In the genomic region with DNA sequence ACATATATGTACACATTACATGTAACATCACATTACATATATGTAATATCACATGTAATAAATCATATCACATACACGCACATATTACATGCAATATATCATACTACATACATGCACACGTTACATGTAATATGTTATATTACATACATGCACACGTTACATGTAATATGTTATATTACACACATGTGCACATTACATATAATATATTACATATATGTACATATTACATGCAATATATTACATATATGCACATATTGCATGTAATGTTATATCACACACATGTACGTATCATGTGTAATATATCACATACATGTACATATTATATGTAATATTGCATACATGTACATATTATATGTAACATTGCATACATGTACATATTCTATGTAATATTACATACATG, we compare ENCODE assay signal across 22 cellular contexts.
"Had no signal": no experiment of that assay in that cellular context is flagged by ENCODE, and none has a peak within 500 bp of the region (broad histone marks: within the 10 kb centered on the region; RNA-seq: fewer than 3 reads in every experiment).

No MANE protein-coding gene starts in this region.

- H3K4me1 Mint-ChIP-seq: endodermal cell had no signal

- H3K9me3 ChIP-seq: breast epithelium, colonic mucosa, heart left ventricle, left lung, sigmoid colon, transverse colon had no signal

- H3K9me3 Mint-ChIP-seq: activated B cell treated with CpG ODN at 0.5 μM for 24 hours; activated naive CD4-positive, alpha-beta T cell treated with anti-CD3 and anti-CD28 coated beads for 36 hours; activated naive CD8-positive, alpha-beta T cell treated with anti-CD3 and anti-CD28 coated beads, Interleukin-2, amount 10 ng/mL, durations not matched to agents 7 days and 5 days; activated T-cell treated with anti-CD3 and anti-CD28 coated beads, Interleukin-2, amount 50 U/mL, for 72 hours; central memory CD8-positive, alpha-beta T cell; neural crest cell; stimulated activated memory B cell treated with anti-CD40 and anti-IgM and Interleukin-4, amounts not matched to agents 10 μg/mL and 1 μg/mL and 100 μg/mL, for 72 hours had no signal

- H3K4me3 ChIP-seq: colonic mucosa, lung, transverse colon had no signal

- H3K27ac Mint-ChIP-seq: endodermal cell, progenitor cell of endocrine pancreas had no signal

- H3K27me3 ChIP-seq: breast epithelium, colonic mucosa, heart left ventricle, left lung, sigmoid colon, transverse colon had no signal

- H3K4me1 ChIP-seq: colonic mucosa had no signal

- H3K36me3 Mint-ChIP-seq: activated naive CD8-positive, alpha-beta T cell treated with anti-CD3 and anti-CD28 coated beads, Interleukin-2, amount 10 ng/mL, durations not matched to agents 7 days and 5 days; naive thymus-derived CD4-positive, alpha-beta T cell had no signal

- H3K27me3 Mint-ChIP-seq: activated B cell treated with CpG ODN at 0.5 μM for 24 hours; activated naive CD8-positive, alpha-beta T cell treated with anti-CD3 and anti-CD28 coated beads, Interleukin-2, amount 10 ng/mL, durations not matched to agents 7 days and 5 days; central memory CD8-positive, alpha-beta T cell; naive thymus-derived CD4-positive, alpha-beta T cell; progenitor cell of endocrine pancreas; stimulated activated memory B cell treated with anti-CD40 and anti-IgM and Interleukin-4, amounts not matched to agents 10 μg/mL and 1 μg/mL and 100 μg/mL, for 72 hours had no signal

- H3K27ac ChIP-seq: breast epithelium, epithelial cell of prostate had no signal

- DNase-seq: activated effector memory CD4-positive, alpha-beta T cell treated with Interleukin-2 at 50 U/mL for 16 hours; activated naive CD8-positive, alpha-beta T cell treated with anti-CD3 and anti-CD28 coated beads, Interleukin-2, amount 10 ng/mL, durations not matched to agents 7 days and 5 days; amniotic stem cell; colonic mucosa; endodermal cell; kidney glomerular epithelial cell; retina had no signal

- H3K4me3 Mint-ChIP-seq: endodermal cell, neural crest cell had no signal

- H3K36me3 ChIP-seq: breast epithelium, colonic mucosa, heart left ventricle, left lung, sigmoid colon, transverse colon had no signal
